In genomic region chr6:127923135-127923534, GRCh38 we compare ENCODE assay signal across 25 cellular contexts. TPM values are rescaled to one million over a fixed set of nuclear protein-coding genes. Genes with fewer than 3 reads are reported as not detected.
DNase-seq lines count a peak whose midpoint lies in the region; ATAC-seq and TF ChIP-seq lines count a peak whose summit lies in the region.
"Had no signal": no experiment of that assay in that cellular context is flagged by ENCODE, and none has a peak within 500 bp of the region (broad histone marks: within the 10 kb centered on the region; RNA-seq: fewer than 3 reads in every experiment).

No MANE protein-coding gene starts in this region.

- TF ChIP-seq CTCF in coronary artery (IDR thresholded peaks at IDR 0.05) (no peak), spleen (IDR thresholded peaks at IDR 0.05 in 8 of 11, conservative IDR thresholded peaks at IDR 0.05 in 3 of 11) (no peak)

- POLR2A ChIA-PET in activated CD4-positive, alpha-beta T cell treated with anti-CD3 and anti-CD28 coated beads, Interleukin-2, amount 10 ng/mL, durations not matched to agents 7 days and 5 days (lab: Charles Lee) = no interaction called here

- 52 to 73% (median 71%) methylated on average over 2 of the region's 2 CpGs for WGBS in spleen, 5 donors

- no peaks in the 10 kb centered on the region for H3K27me3 ChIP-seq in spleen (replicated peaks in 1 of 7)
- H3K27me3 ChIP-seq: hepatocyte, tibial artery had no signal

- intact Hi-C loops in left colon (cut with DNase I, micrococcal nuclease) (no loop called here), spleen (cut with DNase I; ENCODE audit: low total_unique reads) (no loop called here)

- TF ChIP-seq POLR2A in spleen (IDR thresholded peaks at IDR 0.05) = no peak

- H3K27ac ChIP-seq in coronary artery (no peak overlapping the region), spleen (no peak overlapping the region)
- H3K27ac ChIP-seq: C4-2B, epithelial cell of prostate, GM23248, hepatocyte, psoas muscle, tibial artery, WERI-Rb-1 had no signal

- H3K9me3 ChIP-seq in spleen = peaks cover 0 to 21% (median 11%) of the 10 kb centered on the region in 8 donors
- H3K9me3 ChIP-seq: psoas muscle had no signal

- H3K36me3 ChIP-seq in spleen = no peaks in the 10 kb centered on the region
- H3K36me3 ChIP-seq: tibial artery, WERI-Rb-1 had no signal

- no peak overlapping the region for H3K4me3 ChIP-seq in coronary artery
- H3K4me3 ChIP-seq in spleen = no peak overlapping the region
- H3K4me3 ChIP-seq: GM23248, hepatocyte, psoas muscle, tibial artery had no signal

- peaks cover 44% of the 10 kb centered on the region for H3K9me3 Mint-ChIP-seq in activated CD4-positive, alpha-beta T cell treated with anti-CD3 and anti-CD28 coated beads, Interleukin-2, amount 10 ng/mL, durations not matched to agents 7 days and 5 days

- no peak for DNase-seq in activated CD4-positive, alpha-beta T cell treated with anti-CD3 and anti-CD28 coated beads, Interleukin-2, amount 10 ng/mL, durations not matched to agents 7 days and 5 days
- DNase-seq in activated CD4-positive, alpha-beta T cell treated with anti-CD3 and anti-CD28 coated beads, Interleukin-2, amount 50 U/mL, for 1 hour = no peak
- DNase-seq in DMS153 (lab: John Stamatoyannopoulos, UW) (peak; percentile 10), NCI-H69 (lab: John Stamatoyannopoulos, UW) (peak; percentile 78), left colon (no peak), coronary artery (ENCODE audit: low spot score) (no peak), spleen (no peak)
- peak; percentile 37 for DNase-seq in central memory CD4-positive, alpha-beta T cell
- DNase-seq: anterior cingulate cortex; DMS53; GM23248; IMR-90; NCI-H2029 treated with DMSO at 0.1 percent for 48 hours; NCI-H526; PC-3; psoas muscle; SHP77 treated with DMSO at 0.1 percent for 48 hours; stimulated activated CD4-positive, alpha-beta T cell treated with anti-CD3 and anti-CD28 coated beads, Interleukin-2, amount 100 ng/mL, for 24 hours; stimulated activated naive B cell treated with anti-CD40 and anti-IgM and Interleukin-4, amounts not matched to agents 10 μg/mL and 1 μg/mL and 100 μg/mL, for 72 hours; tibial artery; WERI-Rb-1 had no signal

- H3K36me3 Mint-ChIP-seq in activated CD4-positive, alpha-beta T cell treated with anti-CD3 and anti-CD28 coated beads, Interleukin-2, amount 10 ng/mL, durations not matched to agents 7 days and 5 days (ENCODE audit: low read depth) = peaks cover 58% of the 10 kb centered on the region
- H3K36me3 Mint-ChIP-seq: stimulated activated naive B cell treated with anti-CD40 and anti-IgM and Interleukin-4, amounts not matched to agents 10 μg/mL and 1 μg/mL and 100 μg/mL, for 72 hours had no signal

- no peak for ATAC-seq in left colon
- ATAC-seq: PC-3; psoas muscle; stimulated activated naive B cell treated with anti-CD40 and anti-IgM and Interleukin-4, amounts not matched to agents 10 μg/mL and 1 μg/mL and 100 μg/mL, for 72 hours had no signal

- peak overlapping the region; percentile 0 for H3K27ac Mint-ChIP-seq in activated CD4-positive, alpha-beta T cell treated with anti-CD3 and anti-CD28 coated beads, Interleukin-2, amount 10 ng/mL, durations not matched to agents 7 days and 5 days
- H3K27ac Mint-ChIP-seq: activated T-helper 2 cell treated with anti-CD3 and anti-CD28 coated beads, Interferon-gamma antibody, Interleukin-2, Interleukin-4, amounts not matched to agents 10 μg/mL and 5 μg/mL and 100 μg/mL, durations not matched to agents 14 hours and 24 hours and 36 hours; stimulated activated naive B cell treated with anti-CD40 and anti-IgM and Interleukin-4, amounts not matched to agents 10 μg/mL and 1 μg/mL and 100 μg/mL, for 72 hours had no signal

- CTCF ChIA-PET in activated CD4-positive, alpha-beta T cell treated with anti-CD3 and anti-CD28 coated beads, Interleukin-2, amount 10 ng/mL, durations not matched to agents 7 days and 5 days (lab: Charles Lee) = no interaction called here

- H3K4me3 Mint-ChIP-seq in activated CD4-positive, alpha-beta T cell treated with anti-CD3 and anti-CD28 coated beads, Interleukin-2, amount 10 ng/mL, durations not matched to agents 7 days and 5 days = no peak overlapping the region
- H3K4me3 Mint-ChIP-seq: stimulated activated naive B cell treated with anti-CD40 and anti-IgM and Interleukin-4, amounts not matched to agents 10 μg/mL and 1 μg/mL and 100 μg/mL, for 72 hours had no signal

- peaks cover 66% of the 10 kb centered on the region for H3K4me1 Mint-ChIP-seq in activated CD4-positive, alpha-beta T cell treated with anti-CD3 and anti-CD28 coated beads, Interleukin-2, amount 10 ng/mL, durations not matched to agents 7 days and 5 days
- H3K4me1 Mint-ChIP-seq: stimulated activated naive B cell treated with anti-CD40 and anti-IgM and Interleukin-4, amounts not matched to agents 10 μg/mL and 1 μg/mL and 100 μg/mL, for 72 hours had no signal

- H3K4me1 ChIP-seq in spleen = peaks cover 0 to 7% (median 0%) of the 10 kb centered on the region in 6 donors
- H3K4me1 ChIP-seq: psoas muscle, tibial artery had no signal

- H3K27me3 Mint-ChIP-seq in activated CD4-positive, alpha-beta T cell treated with anti-CD3 and anti-CD28 coated beads, Interleukin-2, amount 10 ng/mL, durations not matched to agents 7 days and 5 days = no peaks in the 10 kb centered on the region

RNA-seq across cellular contexts. Expression of gene THEMIS, which starts 22.3 kb away (rescaled TPM):
- total RNA-seq in activated CD4-positive, alpha-beta T cell treated with anti-CD3 and anti-CD28 coated beads, Interleukin-2, amount 10 ng/mL, durations not matched to agents 7 days and 5 days = 100 to 1,000 TPM in 1 of 2 experiments, 10 to 100 TPM in 1; 89.2 to 101 TPM
- 1 to 10 TPM in 1 of 2 donors, under 1 TPM in 1; 0.67 to 1.1 TPM for total RNA-seq in left colon
- total RNA-seq in spleen = 10 to 100 TPM; 10.6 to 17.8 (median 14.4) TPM
- 1 to 10 TPM in 2 of 3 donors, under 1 TPM in 1; 0.80 to 1.9 (median 1.5) TPM for polyA plus RNA-seq in spleen
- total RNA-seq: hepatocyte, IMR-90, PC-3 had no signal
- polyA plus RNA-seq: hepatocyte, IMR-90 had no signal

Comparison
In these comparisons a context has a peak if more than half of its experiments do, and no peak if none do; other contexts are left out.
1. DNase-seq: peak in DMS153 (single experiment), NCI-H69 (single experiment) and central memory CD4-positive, alpha-beta T cell (single experiment); none in activated CD4-positive, alpha-beta T cell treated with anti-CD3 and anti-CD28 coated beads, Interleukin-2, amount 10 ng/mL, durations not matched to agents 7 days and 5 days (single experiment), activated CD4-positive, alpha-beta T cell treated with anti-CD3 and anti-CD28 coated beads, Interleukin-2, amount 50 U/mL, for 1 hour (single experiment), left colon (0 of 2), coronary artery (single experiment) and spleen (single experiment).
2. RNA of gene THEMIS, which starts 22.3 kb away (total RNA-seq): 89.2 to 101 TPM in activated CD4-positive, alpha-beta T cell treated with anti-CD3 and anti-CD28 coated beads, Interleukin-2, amount 10 ng/mL, durations not matched to agents 7 days and 5 days and 10.6 to 17.8 TPM in spleen; 0.67 to 1.1 TPM in left colon; every median in the first group is over 4 times any median in the second.